In the genomic region with DNA sequence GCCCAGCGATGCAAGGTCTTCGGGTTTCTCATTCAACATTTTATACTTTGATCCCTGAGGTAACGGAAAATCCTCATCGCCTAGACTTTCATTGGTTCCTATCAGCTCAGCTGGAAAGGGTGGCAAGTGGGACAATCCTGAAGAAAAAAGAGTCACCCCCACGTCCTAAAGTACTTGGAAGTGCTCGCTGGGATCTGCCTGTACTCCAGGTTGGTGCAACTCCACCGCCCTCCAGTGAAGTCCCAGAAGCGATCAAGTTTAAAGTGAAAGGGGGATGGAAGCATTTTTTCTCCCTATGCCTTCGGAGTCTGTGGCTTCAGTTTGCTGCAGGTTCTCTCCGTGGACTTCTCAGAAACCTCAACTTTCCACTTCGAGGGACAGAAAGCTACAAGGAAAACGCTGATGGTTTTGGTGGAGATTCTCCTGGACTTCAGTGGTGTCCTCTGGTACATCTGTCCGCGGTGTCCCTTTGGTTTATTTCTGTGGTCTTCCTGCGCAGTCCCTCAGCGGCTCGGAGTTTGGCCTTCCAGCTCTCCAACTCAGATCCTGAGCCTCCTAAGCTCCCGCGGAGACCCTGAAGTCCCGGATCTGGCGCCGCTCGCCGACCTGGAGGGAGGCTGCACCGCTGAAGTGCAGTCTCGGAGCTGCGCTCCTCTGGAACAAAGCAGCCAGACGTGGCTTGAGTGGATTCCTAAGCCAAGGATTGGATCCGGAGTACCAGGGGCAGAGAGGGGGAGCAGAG, we compare ENCODE assay signal across 1 cellular context.
TF ChIP-seq lines count a peak whose summit lies in the region.

No MANE protein-coding gene starts in this region.

TF ChIP-seq in GM23338, 12 proteins besides CTCF, POLR2A, EP300 and RAD21 (continued from another document):
- TF ChIP-seq, protein P1, sequence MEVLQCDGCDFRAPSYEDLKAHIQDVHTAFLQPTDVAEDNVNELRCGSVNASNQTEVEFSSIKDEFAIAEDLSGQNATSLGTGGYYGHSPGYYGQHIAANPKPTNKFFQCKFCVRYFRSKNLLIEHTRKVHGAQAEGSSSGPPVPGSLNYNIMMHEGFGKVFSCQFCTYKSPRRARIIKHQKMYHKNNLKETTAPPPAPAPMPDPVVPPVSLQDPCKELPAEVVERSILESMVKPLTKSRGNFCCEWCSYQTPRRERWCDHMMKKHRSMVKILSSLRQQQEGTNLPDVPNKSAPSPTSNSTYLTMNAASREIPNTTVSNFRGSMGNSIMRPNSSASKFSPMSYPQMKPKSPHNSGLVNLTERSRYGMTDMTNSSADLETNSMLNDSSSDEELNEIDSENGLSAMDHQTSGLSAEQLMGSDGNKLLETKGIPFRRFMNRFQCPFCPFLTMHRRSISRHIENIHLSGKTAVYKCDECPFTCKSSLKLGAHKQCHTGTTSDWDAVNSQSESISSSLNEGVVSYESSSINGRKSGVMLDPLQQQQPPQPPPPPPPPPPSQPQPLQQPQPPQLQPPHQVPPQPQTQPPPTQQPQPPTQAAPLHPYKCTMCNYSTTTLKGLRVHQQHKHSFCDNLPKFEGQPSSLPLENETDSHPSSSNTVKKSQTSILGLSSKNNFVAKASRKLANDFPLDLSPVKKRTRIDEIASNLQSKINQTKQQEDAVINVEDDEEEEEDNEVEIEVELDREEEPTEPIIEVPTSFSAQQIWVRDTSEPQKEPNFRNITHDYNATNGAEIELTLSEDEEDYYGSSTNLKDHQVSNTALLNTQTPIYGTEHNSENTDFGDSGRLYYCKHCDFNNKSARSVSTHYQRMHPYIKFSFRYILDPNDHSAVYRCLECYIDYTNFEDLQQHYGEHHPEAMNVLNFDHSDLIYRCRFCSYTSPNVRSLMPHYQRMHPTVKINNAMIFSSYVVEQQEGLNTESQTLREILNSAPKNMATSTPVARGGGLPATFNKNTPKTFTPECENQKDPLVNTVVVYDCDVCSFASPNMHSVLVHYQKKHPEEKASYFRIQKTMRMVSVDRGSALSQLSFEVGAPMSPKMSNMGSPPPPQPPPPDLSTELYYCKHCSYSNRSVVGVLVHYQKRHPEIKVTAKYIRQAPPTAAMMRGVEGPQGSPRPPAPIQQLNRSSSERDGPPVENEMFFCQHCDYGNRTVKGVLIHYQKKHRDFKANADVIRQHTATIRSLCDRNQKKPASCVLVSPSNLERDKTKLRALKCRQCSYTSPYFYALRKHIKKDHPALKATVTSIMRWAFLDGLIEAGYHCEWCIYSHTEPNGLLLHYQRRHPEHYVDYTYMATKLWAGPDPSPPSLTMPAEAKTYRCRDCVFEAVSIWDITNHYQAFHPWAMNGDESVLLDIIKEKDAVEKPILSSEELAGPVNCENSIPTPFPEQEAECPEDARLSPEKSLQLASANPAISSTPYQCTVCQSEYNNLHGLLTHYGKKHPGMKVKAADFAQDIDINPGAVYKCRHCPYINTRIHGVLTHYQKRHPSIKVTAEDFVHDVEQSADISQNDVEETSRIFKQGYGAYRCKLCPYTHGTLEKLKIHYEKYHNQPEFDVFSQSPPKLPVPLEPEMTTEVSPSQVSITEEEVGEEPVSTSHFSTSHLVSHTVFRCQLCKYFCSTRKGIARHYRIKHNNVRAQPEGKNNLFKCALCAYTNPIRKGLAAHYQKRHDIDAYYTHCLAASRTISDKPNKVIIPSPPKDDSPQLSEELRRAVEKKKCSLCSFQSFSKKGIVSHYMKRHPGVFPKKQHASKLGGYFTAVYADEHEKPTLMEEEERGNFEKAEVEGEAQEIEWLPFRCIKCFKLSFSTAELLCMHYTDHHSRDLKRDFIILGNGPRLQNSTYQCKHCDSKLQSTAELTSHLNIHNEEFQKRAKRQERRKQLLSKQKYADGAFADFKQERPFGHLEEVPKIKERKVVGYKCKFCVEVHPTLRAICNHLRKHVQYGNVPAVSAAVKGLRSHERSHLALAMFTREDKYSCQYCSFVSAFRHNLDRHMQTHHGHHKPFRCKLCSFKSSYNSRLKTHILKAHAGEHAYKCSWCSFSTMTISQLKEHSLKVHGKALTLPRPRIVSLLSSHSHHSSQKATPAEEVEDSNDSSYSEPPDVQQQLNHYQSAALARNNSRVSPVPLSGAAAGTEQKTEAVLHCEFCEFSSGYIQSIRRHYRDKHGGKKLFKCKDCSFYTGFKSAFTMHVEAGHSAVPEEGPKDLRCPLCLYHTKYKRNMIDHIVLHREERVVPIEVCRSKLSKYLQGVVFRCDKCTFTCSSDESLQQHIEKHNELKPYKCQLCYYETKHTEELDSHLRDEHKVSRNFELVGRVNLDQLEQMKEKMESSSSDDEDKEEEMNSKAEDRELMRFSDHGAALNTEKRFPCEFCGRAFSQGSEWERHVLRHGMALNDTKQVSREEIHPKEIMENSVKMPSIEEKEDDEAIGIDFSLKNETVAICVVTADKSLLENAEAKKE (CRISPR knock-in tag; IDR thresholded peaks at IDR 0.05), result peak; percentile 57; the same call in 1 of the 2 replicates
